Comparison of ENCODE assay signal across 8 cellular contexts in the genomic region with DNA sequence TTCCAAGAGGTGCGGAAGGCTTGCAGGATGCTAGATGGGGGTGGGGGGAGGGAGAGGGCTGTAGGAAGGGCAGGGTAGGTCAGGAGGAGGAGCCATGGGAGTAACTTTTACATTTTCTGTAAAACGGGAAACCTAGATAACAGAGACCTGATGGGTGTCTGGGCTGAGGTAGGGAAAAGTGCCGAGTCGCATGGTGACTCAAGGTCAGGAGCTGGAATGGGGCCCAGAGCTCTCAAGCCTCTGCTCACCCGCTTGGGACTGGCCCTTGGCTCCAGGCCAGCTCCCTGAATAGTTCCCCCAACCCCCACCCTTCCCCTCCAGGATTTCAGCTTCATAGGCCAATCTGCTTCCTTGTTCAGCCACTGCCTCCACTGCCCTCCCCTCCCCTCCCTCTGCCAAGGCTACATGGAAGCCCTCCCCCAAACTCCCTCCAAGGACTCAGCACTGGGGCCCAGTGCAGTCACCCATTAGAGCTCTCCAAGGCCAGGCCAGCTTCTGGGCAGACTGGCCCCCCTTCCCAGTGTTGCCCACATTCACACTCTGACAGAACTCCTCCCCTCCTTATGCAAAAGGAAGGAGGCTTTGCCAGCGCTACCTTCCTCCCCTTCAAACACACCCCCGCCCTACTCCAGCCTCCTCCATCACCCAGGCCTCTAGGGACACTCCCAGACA. TPM values are rescaled to one million over a fixed set of nuclear protein-coding genes. Genes with fewer than 3 reads are reported as not detected.
DNase-seq lines count a peak whose midpoint lies in the region; ATAC-seq, FAIRE-seq and TF ChIP-seq lines count a peak whose summit lies in the region.

No MANE protein-coding gene starts in this region.

- no peak for TF ChIP-seq POLR2A in K562 (conservative IDR thresholded peaks at IDR 0.05)
- no peak for TF ChIP-seq POLR2A in suprapubic skin (IDR thresholded peaks at IDR 0.05)

- peaks cover 36% of the 10 kb centered on the region for H3K4me1 ChIP-seq in HUES64 (ENCODE audit: insufficient read depth, low read length)
- H3K4me1 ChIP-seq in K562 (replicated peaks in 1 of 2; ENCODE audit: control insufficient read depth in 2 of 2, insufficient read depth in 2 of 2, low read length in 2 of 2) = peaks cover 15 to 41% of the 10 kb centered on the region in 2 experiments; a peak in 4 of 5 replicates
- H3K4me1 ChIP-seq in kidney (ENCODE audit: control insufficient read depth in 1 of 2, insufficient read depth in 1 of 2, low read depth in 1 of 2, low read length in 2 of 2) = peaks cover 15 to 22% of the 10 kb centered on the region in 2 donors
- peaks cover 51% of the 10 kb centered on the region for H3K4me1 ChIP-seq in suprapubic skin

- in situ Hi-C loops in ACHN (cut with HindIII; ENCODE audit: low pct_ligation_motif_present, low pct_unique_long_range_greater_than_20kb, low sequenced_read_pairs) (no loop called here), K562 (cut with MboI) (no loop called here)

- no peaks in the 10 kb centered on the region for H3K9me1 ChIP-seq in K562 (ENCODE audit: control insufficient read depth, insufficient read depth, low read length)

- TF ChIP-seq EP300 in K562 (IDR thresholded peaks at IDR 0.05; ENCODE audit: low read length) (0 out of 2 replicates have a peak, but pooled peaks have one; percentile 19), suprapubic skin (IDR thresholded peaks at IDR 0.05) (no peak)

- H3K27me3 ChIP-seq in HUES64 (ENCODE audit: insufficient read depth, low read length) (no peaks in the 10 kb centered on the region), K562 (ENCODE audit: control insufficient read depth in 2 of 2, insufficient read depth in 2 of 2, low read length in 2 of 2) (no peaks in the 10 kb centered on the region), suprapubic skin (no peaks in the 10 kb centered on the region)

- POLR2A ChIA-PET in K562 (lab: Yijun Ruan, JAX) = interaction anchor here (0.6 to 1.3 kb wide), 3 partner anchors 12 to 21 kb away, joined by 3 read pairs; no protein-coding TSS in a partner anchor

- no peaks in the 10 kb centered on the region for H3K36me3 Mint-ChIP-seq in T-helper 2 cell treated with Interferon-gamma antibody and Interleukin-4, amounts not matched to agents 5 μg/mL and 100 μg/mL, for 36 hours (ENCODE audit: low read depth)

- BruUV-seq in K562 (replicated peaks; lab: Mats Ljungman, UMichigan) = no TSS peak

- no peak for TF ChIP-seq CTCF in K562 (IDR thresholded peaks at IDR 0.05 in 2 of 3, conservative IDR thresholded peaks at IDR 0.05 in 1 of 3; ENCODE audit: insufficient read depth in 2 of 3, low read depth in 1 of 3, low read length in 3 of 3)
- TF ChIP-seq CTCF in kidney (IDR thresholded peaks at IDR 0.05; ENCODE audit: borderline replicate concordance, extremely low read depth, insufficient read depth) = no peak
- no peak for TF ChIP-seq CTCF in suprapubic skin (IDR thresholded peaks at IDR 0.05)

- H4K20me1 ChIP-seq in K562 (replicated peaks; ENCODE audit: control insufficient read depth, insufficient read depth, low read length) = no peaks in the 10 kb centered on the region

- no peaks in the 10 kb centered on the region for H3K4me1 Mint-ChIP-seq in T-helper 2 cell treated with Interferon-gamma antibody and Interleukin-4, amounts not matched to agents 5 μg/mL and 100 μg/mL, for 36 hours (ENCODE audit: low read depth)

- FAIRE-seq in K562 (lab: Jason Lieb, UNC) (peak; percentile 75), kidney (lab: Jason Lieb, UNC) (peak; percentile 51)

- DNase-seq in ACHN = peak; percentile 89
- peak; percentile 70 to 85 (median 72) for DNase-seq in K562 (ENCODE audit: extremely low read depth in 1 of 4, low spot score in 3 of 4)
- DNase-seq in kidney = peak; percentile 96
- peak in 1 of 2 donors; percentile 85 for DNase-seq in suprapubic skin (ENCODE audit: low spot score in 2 of 2)
- no peak for DNase-seq in foreskin melanocyte
- no peak for DNase-seq in T-helper 2 cell treated with Interferon-gamma antibody and Interleukin-4, amounts not matched to agents 5 μg/mL and 100 μg/mL, for 36 hours (ENCODE audit: low spot score)
- DNase-seq in NCI-H1930 (lab: John Stamatoyannopoulos, UW) = no peak

- H3K9me3 ChIP-seq in HUES64 (ENCODE audit: insufficient read depth, low read depth, low read length) = no peaks in the 10 kb centered on the region
- H3K9me3 ChIP-seq in K562 (replicated peaks; ENCODE audit: control insufficient read depth, insufficient read depth, low read depth, low read length) = no peaks in the 10 kb centered on the region
- H3K9me3 ChIP-seq in kidney (ENCODE audit: control insufficient read depth in 1 of 2, low read length in 2 of 2) = no peaks in the 10 kb centered on the region
- H3K9me3 ChIP-seq in suprapubic skin = no peaks in the 10 kb centered on the region

- intact Hi-C loops in K562 (cut with micrococcal nuclease) (loop anchor here (2.0 to 5.0 kb wide), 2 partner anchors 45 to 60 kb away; partner anchors contain the start of gene NCBP2L), kidney (cut with DNase I) (no loop called here)

- no peak overlapping the region for H3K27ac Mint-ChIP-seq in T-helper 2 cell treated with Interferon-gamma antibody and Interleukin-4, amounts not matched to agents 5 μg/mL and 100 μg/mL, for 36 hours

- CTCF ChIA-PET in K562 (lab: Yijun Ruan, JAX; ENCODE audit: low intra/inter-chr PET ratio) = no interaction called here

- no peaks in the 10 kb centered on the region for H3K27me3 Mint-ChIP-seq in T-helper 2 cell treated with Interferon-gamma antibody and Interleukin-4, amounts not matched to agents 5 μg/mL and 100 μg/mL, for 36 hours (ENCODE audit: low read depth)

- peak overlapping the region; percentile 60; the same call in 1 of the 2 replicates for H3K27ac ChIP-seq in HUES64 (ENCODE audit: low read depth, low read length)
- H3K27ac ChIP-seq in K562 (ENCODE audit: extremely low read depth, low read depth, low read length) = no peak overlapping the region; the same call in 2 of the 3 replicates
- H3K27ac ChIP-seq in kidney (ENCODE audit: low read depth in 2 of 2, low read length in 2 of 2) = peak overlapping the region; percentile 86 to 92
- peak overlapping the region; percentile 29 for H3K27ac ChIP-seq in suprapubic skin

- no peak overlapping the region for H3K4me3 ChIP-seq in HUES64 (ENCODE audit: low read length)
- no peak overlapping the region for H3K4me3 ChIP-seq in K562
- no peak overlapping the region for H3K4me3 ChIP-seq in kidney (ENCODE audit: low read length in 2 of 2)
- H3K4me3 ChIP-seq in suprapubic skin = no peak overlapping the region

- no peak for TF ChIP-seq RAD21 in K562 (CRISPR knock-in tag; conservative IDR thresholded peaks at IDR 0.05 in 1 of 2, IDR thresholded peaks at IDR 0.05 in 1 of 2)

- ATAC-seq in K562 = peak; percentile 75

- no peak overlapping the region for H3K4me3 Mint-ChIP-seq in T-helper 2 cell treated with Interferon-gamma antibody and Interleukin-4, amounts not matched to agents 5 μg/mL and 100 μg/mL, for 36 hours

- no peaks in the 10 kb centered on the region for H3K36me3 ChIP-seq in HUES64 (ENCODE audit: insufficient read depth, low read length)
- no peaks in the 10 kb centered on the region for H3K36me3 ChIP-seq in K562 (ENCODE audit: control insufficient read depth, insufficient read depth, low read length)
- no peaks in the 10 kb centered on the region for H3K36me3 ChIP-seq in kidney (ENCODE audit: control insufficient read depth in 1 of 2, insufficient read depth in 2 of 2, low read length in 2 of 2)
- H3K36me3 ChIP-seq in suprapubic skin = no peaks in the 10 kb centered on the region

- peak overlapping the region; percentile 19 for H3K4me2 ChIP-seq in K562 (ENCODE audit: insufficient read depth, low read length)

- no peaks in the 10 kb centered on the region for H3K9me3 Mint-ChIP-seq in T-helper 2 cell treated with Interferon-gamma antibody and Interleukin-4, amounts not matched to agents 5 μg/mL and 100 μg/mL, for 36 hours

- no peak overlapping the region for H3K9ac ChIP-seq in HUES64 (ENCODE audit: low read depth, low read length)
- H3K9ac ChIP-seq in K562 (ENCODE audit: insufficient read depth in 1 of 2, low read depth in 2 of 2, low read length in 2 of 2) = peak overlapping the region in 1 of 2 experiments; percentile 52; a peak in 1 of 4 replicates
- H3K9ac ChIP-seq in kidney (ENCODE audit: low read length in 2 of 2) = peak overlapping the region in 1 of 2 donors; percentile 26

- H3K79me2 ChIP-seq in K562 (ENCODE audit: control insufficient read depth, insufficient read depth, low read length) = no peaks in the 10 kb centered on the region

- H2AFZ ChIP-seq in K562 (ENCODE audit: low read depth, low read length) = peak overlapping the region; percentile 40; the same call in 1 of the 2 replicates

- WGBS in HUES64 = 17% methylated on average over 7 of the region's 7 CpGs
- WGBS in K562 (ENCODE audit: insufficient coverage, low coverage, missing lambda C conversion rate) = 11% methylated on average over 3 of the region's 7 CpGs
- WGBS in suprapubic skin = 38% methylated on average over 7 of the region's 7 CpGs

RNA-seq across cellular contexts. Expression of gene TSC22D3, which starts 43.6 kb away (rescaled TPM):
- 9.4 TPM for polyA plus RNA-seq in HUES64 (2013, experiment 1 of 2)
- polyA plus RNA-seq in HUES64 (2013, experiment 2 of 2) = 13.1 TPM
- 0.60 TPM in 1 of 2 replicates, not detected in the other for total RNA-seq in K562 (2011; cell fraction: chromatin; rRNA removed; ENCODE audit: low replicate concordance)
- total RNA-seq in K562 (2011; cell fraction: nucleolus; rRNA removed) = 0.50 and 0.66 TPM in 2 replicates
- 0.99 TPM in 1 of 2 replicates, not detected in the other for total RNA-seq in K562 (2011; cell fraction: nucleoplasm; rRNA removed)
- 1.4 and 3.0 TPM in 2 replicates for total RNA-seq in K562 (2014; rRNA removed)
- total RNA-seq in K562 (2014; rRNA removed; fragmentation: Illumina TruSeq; extraction: Trizol) = 0.70 and 0.87 TPM in 2 replicates
- 0.45 and 0.54 TPM in 2 replicates for total RNA-seq in K562 (2015; rRNA removed; fragmentation: Illumina TruSeq; extraction: Trizol)
- total RNA-seq in K562 (2021) = 1.5 and 1.7 TPM in 2 replicates
- 0.85 and 3.3 TPM in 2 replicates for polyA plus RNA-seq in K562 (2011; rRNA removed)
- polyA plus RNA-seq in K562 (2011; cell fraction: cytosol; rRNA removed) = 1.1 and 4.5 TPM in 2 replicates
- polyA plus RNA-seq in K562 (2011; cell fraction: nucleus; rRNA removed) = 0.71 and 1.5 TPM in 2 replicates
- 0.99 and 10.2 TPM in 2 replicates for polyA plus RNA-seq in K562 (2012)
- 0.82 and 1.4 TPM in 2 replicates for polyA plus RNA-seq in K562 (2014; fragmentation: Illumina TruSeq; extraction: Trizol)
- 1 to 10 TPM in 1 of 2 experiments, under 1 TPM in 1; 0.48 to 1.0 TPM for polyA plus RNA-seq in K562 (2014; fragmentation: Nextera tagmentation; extraction: Ambion mirVana)
- 0.80 and 1.0 TPM in 2 replicates for polyA plus RNA-seq in K562 (2014; rRNA removed)
- 1.6 and 3.4 TPM in 2 replicates for polyA minus RNA-seq in K562 (2011; rRNA and poly(A)+ RNA removed)
- polyA minus RNA-seq in K562 (2011; cell fraction: cytosol; rRNA and poly(A)+ RNA removed) = 2.0 and 3.3 TPM in 2 replicates
- polyA minus RNA-seq in K562 (2011; cell fraction: nucleus; rRNA and poly(A)+ RNA removed) = 1.7 and 2.2 TPM in 2 replicates
- total RNA-seq in kidney = 320 TPM
- polyA plus RNA-seq in kidney (ENCODE audit: insufficient read depth, low read depth, low replicate concordance) = 160 TPM
- total RNA-seq in suprapubic skin = 1,000 to 10,000 TPM in 1 of 4 donors, 100 to 1,000 TPM in 3; 487 to 1,035 (median 681) TPM

RNA-seq across cellular contexts. Expression of gene NCBP2L, which starts 45.6 kb away (rescaled TPM):
- polyA plus RNA-seq in HUES64 (2013, experiment 1 of 2) = not detected
- not detected for polyA plus RNA-seq in HUES64 (2013, experiment 2 of 2)
- not detected in 2 replicates for total RNA-seq in K562 (2011; cell fraction: chromatin; rRNA removed; ENCODE audit: low replicate concordance)
- not detected in 2 replicates for total RNA-seq in K562 (2011; cell fraction: nucleolus; rRNA removed)
- total RNA-seq in K562 (2011; cell fraction: nucleoplasm; rRNA removed) = not detected in 2 replicates
- total RNA-seq in K562 (2014; rRNA removed) (not detected in 2 replicates), K562 (2014; rRNA removed; fragmentation: Illumina TruSeq; extraction: Trizol) (not detected in 2 replicates), K562 (2015; rRNA removed; fragmentation: Illumina TruSeq; extraction: Trizol) (not detected in 2 replicates), K562 (2021) (not detected in 2 replicates), kidney (not detected), suprapubic skin (not detected)
- polyA plus RNA-seq in K562 (2011; rRNA removed) (not detected in 2 replicates), K562 (2014; fragmentation: Illumina TruSeq; extraction: Trizol) (not detected in 2 replicates), K562 (2014; fragmentation: Nextera tagmentation; extraction: Ambion mirVana) (not detected), K562 (2014; rRNA removed) (not detected in 2 replicates), kidney (ENCODE audit: insufficient read depth, low read depth, low replicate concordance) (not detected)
- not detected in 2 replicates for polyA plus RNA-seq in K562 (2011; cell fraction: cytosol; rRNA removed)
- not detected in 2 replicates for polyA plus RNA-seq in K562 (2011; cell fraction: nucleus; rRNA removed)
- polyA plus RNA-seq in K562 (2012) = not detected in 2 replicates
- not detected in 2 replicates for polyA minus RNA-seq in K562 (2011; rRNA and poly(A)+ RNA removed)
- polyA minus RNA-seq in K562 (2011; cell fraction: cytosol; rRNA and poly(A)+ RNA removed) = not detected in 2 replicates
- polyA minus RNA-seq in K562 (2011; cell fraction: nucleus; rRNA and poly(A)+ RNA removed) = not detected in 2 replicates

Comparison
In these comparisons a context has a peak if more than half of its experiments do, and no peak if none do; other contexts are left out.
1. DNase-seq: peak in ACHN (single experiment), K562 (4 of 4) and kidney (single experiment); none in foreskin melanocyte (single experiment), T-helper 2 cell treated with Interferon-gamma antibody and Interleukin-4, amounts not matched to agents 5 μg/mL and 100 μg/mL, for 36 hours (single experiment) and NCI-H1930 (0 of 2).
2. RNA of gene TSC22D3, which starts 43.6 kb away (total RNA-seq): 487 to 1,035 TPM in suprapubic skin and 320 TPM in kidney (single experiment); 0.45 to 3.0 TPM in K562; every median in the first group is over 10 times any median in the second.